In genomic region chr2:105757361-105757933, GRCh38 we compare ENCODE assay signal across 17 cellular contexts. TPM values are rescaled to one million over a fixed set of nuclear protein-coding genes. Genes with fewer than 3 reads are reported as not detected.
DNase-seq lines count a peak whose midpoint lies in the region; ATAC-seq and TF ChIP-seq lines count a peak whose summit lies in the region.
"Had no signal": no experiment of that assay in that cellular context is flagged by ENCODE, and none has a peak within 500 bp of the region (broad histone marks: within the 10 kb centered on the region; RNA-seq: fewer than 3 reads in every experiment).

No MANE protein-coding gene starts in this region.

- H3K27me3 ChIP-seq in H9 (ENCODE audit: insufficient read depth, low read length) (no peaks in the 10 kb centered on the region), trophoblast cell (ENCODE audit: insufficient read depth, low read length) (no peaks in the 10 kb centered on the region)

- DNase-seq in T-helper 1 cell (no peak), H9 (no peak), trophoblast cell (no peak), T1000 (lab: John Stamatoyannopoulos, UW) (no peak), EL (no peak)
- DNase-seq: activated CD4-positive, alpha-beta T cell treated with anti-CD3 and anti-CD28 coated beads, Interleukin-2, amount 50 U/mL, for 1 hour; amygdala; GDM1; left ventricle myocardium superior; NCI-H1105; NCI-H446 treated with DMSO at 0.1 percent for 48 hours; PC-3; substantia nigra had no signal

- H3K9ac ChIP-seq in H9 (ENCODE audit: extremely low read depth, insufficient read length, low read length) (no peak overlapping the region), trophoblast cell (ENCODE audit: low read length) (no peak overlapping the region)

- no peak overlapping the region for H2BK15ac ChIP-seq in H9 (ENCODE audit: low read depth, low read length)

- H3K18ac ChIP-seq in H9 (ENCODE audit: insufficient read length, low read depth, low read length), result no peak overlapping the region
- H3K18ac ChIP-seq in trophoblast cell (ENCODE audit: low read length), result no peak overlapping the region

- H4K8ac ChIP-seq in H9 (replicated peaks; ENCODE audit: insufficient read length, low read depth, low read length) (no peak overlapping the region), trophoblast cell (ENCODE audit: low read depth, low read length) (no peak overlapping the region)

- no peaks in the 10 kb centered on the region for H3K27me3 Mint-ChIP-seq in T-helper 1 cell treated with Interleukin-12 subunit alpha and Interleukin-12 subunit beta and Interleukin-4 antibody, amounts not matched to agents 30 μg/mL and 1 μg/mL, for 36 hours (ENCODE audit: low read depth)
- no peaks in the 10 kb centered on the region for H3K27me3 Mint-ChIP-seq in H9 (ENCODE audit: low read depth)
- H3K27me3 Mint-ChIP-seq in activated T-helper 17 cell treated with anti-CD3 and anti-CD28 coated beads, Interleukin-2, amount 50 U/mL, for 72 hours, result no peaks in the 10 kb centered on the region

- H2AK5ac ChIP-seq in H9 (ENCODE audit: insufficient read length, low read length), result no peak overlapping the region
- H2AK5ac ChIP-seq in trophoblast cell (ENCODE audit: low read length), result no peak overlapping the region

- H3K14ac ChIP-seq in H9 (ENCODE audit: insufficient read depth, low read length), result no peak overlapping the region
- H3K14ac ChIP-seq in trophoblast cell (ENCODE audit: low read length), result no peak overlapping the region

- peaks cover 0 to 8% of the 10 kb centered on the region in 2 experiments for H3K36me3 ChIP-seq in trophoblast cell (ENCODE audit: control insufficient read depth in 1 of 2, insufficient read depth in 2 of 2, low read length in 2 of 2)

- no peak overlapping the region for H3K4me2 ChIP-seq in H9 (ENCODE audit: insufficient read depth, insufficient read length, low read length)
- no peak overlapping the region for H3K4me2 ChIP-seq in trophoblast cell (ENCODE audit: low read length)

- H2BK5ac ChIP-seq in H9 (ENCODE audit: insufficient read length, low read length), result no peak overlapping the region
- H2BK5ac ChIP-seq in trophoblast cell (ENCODE audit: low read depth, low read length, poor library complexity), result no peak overlapping the region

- no peak overlapping the region for H3K4me3 ChIP-seq in trophoblast cell (ENCODE audit: low read depth, low read length)

- H3K4me1 ChIP-seq in H9 (ENCODE audit: insufficient read depth, low read length) (peaks cover 17% of the 10 kb centered on the region; the same call in 1 of the 2 replicates), trophoblast cell (ENCODE audit: control insufficient read depth in 1 of 2, insufficient read depth in 2 of 2, low read length in 2 of 2) (peaks cover 2 to 5% of the 10 kb centered on the region in 2 experiments)

- H2BK12ac ChIP-seq in H9 (ENCODE audit: insufficient read length, low read depth, low read length) (no peak overlapping the region), trophoblast cell (ENCODE audit: low read length) (no peak overlapping the region)

- TF ChIP-seq CTCF in H9 (conservative IDR thresholded peaks at IDR 0.05), result no peak

- no peak overlapping the region for H2BK20ac ChIP-seq in H9 (ENCODE audit: low read depth, low read length, poor library complexity, severe bottlenecking)

- H3K4ac ChIP-seq in H9 (ENCODE audit: low read depth, low read length) (no peak overlapping the region), trophoblast cell (ENCODE audit: low read depth, low read length) (peak overlapping the region; percentile 57)

- no peaks in the 10 kb centered on the region for H3K9me3 ChIP-seq in H9 (ENCODE audit: control insufficient read depth, low read depth, low read length)
- H3K9me3 ChIP-seq in trophoblast cell (ENCODE audit: insufficient read depth, low read depth, low read length), result no peaks in the 10 kb centered on the region

- H3K27ac ChIP-seq in H9 (ENCODE audit: insufficient read length, low read depth, low read length) (no peak overlapping the region), trophoblast cell (ENCODE audit: low read depth, low read length) (no peak overlapping the region)
- H3K27ac ChIP-seq: 22Rv1 had no signal

- H3K79me2 ChIP-seq in H9 (ENCODE audit: insufficient read depth, low read length) (peaks cover 33% of the 10 kb centered on the region; the same call in 1 of the 2 replicates), trophoblast cell (ENCODE audit: control insufficient read depth, insufficient read depth, low read length, poor library complexity) (peaks cover 28% of the 10 kb centered on the region)

- H3K23ac ChIP-seq in H9 (ENCODE audit: insufficient read length, low read depth, low read length) (no peak overlapping the region), trophoblast cell (ENCODE audit: low read length) (no peak overlapping the region)

- peaks cover 39% of the 10 kb centered on the region for H3K36me3 Mint-ChIP-seq in T-helper 1 cell treated with Interleukin-12 subunit alpha and Interleukin-12 subunit beta and Interleukin-4 antibody, amounts not matched to agents 30 μg/mL and 1 μg/mL, for 36 hours (ENCODE audit: low read depth)
- H3K36me3 Mint-ChIP-seq in H9 (ENCODE audit: insufficient read depth in 1 of 3, low read depth in 3 of 3), result peaks cover 2 to 4% (median 3%) of the 10 kb centered on the region in 3 experiments; a peak in 1 of 7 replicates
- H3K36me3 Mint-ChIP-seq in activated T-helper 17 cell treated with anti-CD3 and anti-CD28 coated beads, Interleukin-2, amount 50 U/mL, for 72 hours (ENCODE audit: low read depth), result peaks cover 97% of the 10 kb centered on the region

- no peak overlapping the region for H2AFZ ChIP-seq in H9 (ENCODE audit: low read length)
- H2AFZ ChIP-seq in trophoblast cell (ENCODE audit: insufficient read depth, low read length, poor library complexity), result no peak overlapping the region

- H4K91ac ChIP-seq in H9 (ENCODE audit: insufficient read length, low read depth, low read length) (no peak overlapping the region), trophoblast cell (ENCODE audit: low read depth, low read length) (no peak overlapping the region)

- H3K4me1 Mint-ChIP-seq in T-helper 1 cell treated with Interleukin-12 subunit alpha and Interleukin-12 subunit beta and Interleukin-4 antibody, amounts not matched to agents 30 μg/mL and 1 μg/mL, for 36 hours (ENCODE audit: low read depth), result peaks cover 87% of the 10 kb centered on the region
- H3K4me1 Mint-ChIP-seq in H9, result peaks cover 69 to 83% of the 10 kb centered on the region in 2 experiments
- H3K4me1 Mint-ChIP-seq in activated T-helper 17 cell treated with anti-CD3 and anti-CD28 coated beads, Interleukin-2, amount 50 U/mL, for 72 hours, result peaks cover 77% of the 10 kb centered on the region

- no peaks in the 10 kb centered on the region for H4K20me1 ChIP-seq in H9 (ENCODE audit: control insufficient read depth, insufficient read depth, insufficient read length)

- H3K4me3 Mint-ChIP-seq in T-helper 1 cell treated with Interleukin-12 subunit alpha and Interleukin-12 subunit beta and Interleukin-4 antibody, amounts not matched to agents 30 μg/mL and 1 μg/mL, for 36 hours, result peak overlapping the region; percentile 53
- H3K4me3 Mint-ChIP-seq in H9, result no peak overlapping the region
- H3K4me3 Mint-ChIP-seq in activated T-helper 17 cell treated with anti-CD3 and anti-CD28 coated beads, Interleukin-2, amount 50 U/mL, for 72 hours, result peak overlapping the region; percentile 98

- H3K79me1 ChIP-seq in H9 (ENCODE audit: insufficient read depth, low read depth, low read length, poor library complexity, severe bottlenecking) (peaks cover under 1% of the 10 kb centered on the region), trophoblast cell (ENCODE audit: low read length) (no peaks in the 10 kb centered on the region)

- no peak for ATAC-seq in activated T-helper 17 cell treated with anti-CD3 and anti-CD28 coated beads, Interleukin-2, amount 50 U/mL, for 72 hours (replicated peaks)
- ATAC-seq in GM19455 (IDR thresholded peaks at IDR 0.05; ENCODE audit: unreplicated experiment), result no peak
- ATAC-seq: left ventricle myocardium superior, PC-3 had no signal

- peak overlapping the region; percentile 68 for H3K27ac Mint-ChIP-seq in T-helper 1 cell treated with Interleukin-12 subunit alpha and Interleukin-12 subunit beta and Interleukin-4 antibody, amounts not matched to agents 30 μg/mL and 1 μg/mL, for 36 hours
- peak overlapping the region in 2 of 3 experiments; percentile 30 to 73; a peak in 3 of 7 replicates for H3K27ac Mint-ChIP-seq in H9
- peak overlapping the region; percentile 95 for H3K27ac Mint-ChIP-seq in activated T-helper 17 cell treated with anti-CD3 and anti-CD28 coated beads, Interleukin-2, amount 50 U/mL, for 72 hours

- H3K9me3 Mint-ChIP-seq in T-helper 1 cell treated with Interleukin-12 subunit alpha and Interleukin-12 subunit beta and Interleukin-4 antibody, amounts not matched to agents 30 μg/mL and 1 μg/mL, for 36 hours, result no peaks in the 10 kb centered on the region
- no peaks in the 10 kb centered on the region for H3K9me3 Mint-ChIP-seq in H9
- H3K9me3 Mint-ChIP-seq in activated T-helper 17 cell treated with anti-CD3 and anti-CD28 coated beads, Interleukin-2, amount 50 U/mL, for 72 hours, result no peaks in the 10 kb centered on the region

- no peak overlapping the region for H2BK120ac ChIP-seq in H9 (ENCODE audit: low read depth, low read length, poor library complexity, severe bottlenecking)
- no peak overlapping the region for H2BK120ac ChIP-seq in trophoblast cell (ENCODE audit: insufficient read depth, low read length, poor library complexity)

- H3K23me2 ChIP-seq in H9 (ENCODE audit: insufficient read length, low read depth, low read length, poor library complexity, severe bottlenecking), result no peaks in the 10 kb centered on the region

- H3K56ac ChIP-seq in H9 (ENCODE audit: insufficient read length, low read depth, low read length), result no peak overlapping the region

- H3T11ph ChIP-seq in H9 (ENCODE audit: low read length), result no peak overlapping the region

- no peak overlapping the region for H4K5ac ChIP-seq in H9 (ENCODE audit: insufficient read length, low read depth, low read length)

- no CpG with 5 or more reads among the region's 4 CpGs for WGBS in H9 (ENCODE audit: extremely low coverage, insufficient read length, low lambda C conversion rate)
- no CpG with 5 or more reads among the region's 4 CpGs for WGBS in trophoblast cell (ENCODE audit: extremely low coverage, insufficient coverage, insufficient read length)

- no peak overlapping the region for H4K12ac ChIP-seq in trophoblast cell (ENCODE audit: low read depth, low read length)

RNA-seq across cellular contexts. Expression of gene NCK2, which starts 12.7 kb away (rescaled TPM):
- 49.2 and 51.0 TPM in 2 replicates for total RNA-seq in H9 (2021)
- total RNA-seq in activated T-helper 17 cell treated with anti-CD3 and anti-CD28 coated beads, Interleukin-2, amount 50 U/mL, for 72 hours, result 10 to 100 TPM; 75.4 to 85.4 TPM
- polyA plus RNA-seq in trophoblast cell (2013), result 48.7 and 51.4 TPM in 2 replicates

Comparison
In these comparisons a context has a peak if more than half of its experiments do, and no peak if none do; other contexts are left out.
1. H3K4me3 Mint-ChIP-seq: peak in T-helper 1 cell treated with Interleukin-12 subunit alpha and Interleukin-12 subunit beta and Interleukin-4 antibody, amounts not matched to agents 30 μg/mL and 1 μg/mL, for 36 hours (single experiment) and activated T-helper 17 cell treated with anti-CD3 and anti-CD28 coated beads, Interleukin-2, amount 50 U/mL, for 72 hours (single experiment); none in H9 (0 of 2).
2. Peak in every context shown above with its lines, with median percentiles within 50 percentile points of each other: H3K27ac Mint-ChIP-seq.